ENCODE assay signal across 8 cellular contexts in genomic region chr6:33571637-33572316, GRCh38. TPM values are rescaled to one million over a fixed set of nuclear protein-coding genes. Genes with fewer than 3 reads are reported as not detected.
DNase-seq lines count a peak whose midpoint lies in the region; ATAC-seq and TF ChIP-seq lines count a peak whose summit lies in the region.

No MANE protein-coding gene starts in this region.

- H3K36me3 ChIP-seq in A673 (ENCODE audit: insufficient read depth, low read length, poor library complexity, severe bottlenecking) (peaks cover 12% of the 10 kb centered on the region), HUES64 (ENCODE audit: insufficient read depth, low read length) (peaks cover 24% of the 10 kb centered on the region), mucosa of descending colon (ENCODE audit: low read depth) (peaks cover 6% of the 10 kb centered on the region)

- POLR2A ChIA-PET in A673 (lab: Charles Lee; ENCODE audit: low non-redundant PET): interaction anchor here (0.5 kb wide), 1 partner anchor 138 kb away, joined by 3 read pairs; no protein-coding TSS in a partner anchor

- intact Hi-C loops in A673 (cut with micrococcal nuclease; ENCODE audit: unreplicated experiment) (loop anchor here (10.0 kb wide), 1 partner anchor 147 kb away; the partner anchor contains the start of gene SYNGAP1), mucosa of descending colon (cut with DNase I, micrococcal nuclease) (no loop called here)

- DNase-seq in A673 (ENCODE audit: low spot score) (peak; percentile 68), choroid plexus epithelial cell (ENCODE audit: low read depth) (peak; percentile 15), mucosa of descending colon (no peak), amniotic stem cell (lab: John Stamatoyannopoulos, UW) (no peak), RKO (ENCODE audit: low spot score) (no peak), NCI-H2196 treated with DMSO at 0.1 percent for 48 hours (lab: John Stamatoyannopoulos, UW; ENCODE audit: unreplicated experiment) (no peak)

- H3K4me1 ChIP-seq in A673 (ENCODE audit: insufficient read depth, low read length, poor library complexity, severe bottlenecking): peaks cover 18% of the 10 kb centered on the region
- H3K4me1 ChIP-seq in HUES64 (ENCODE audit: insufficient read depth, low read length): no peaks in the 10 kb centered on the region
- H3K4me1 ChIP-seq in mucosa of descending colon (ENCODE audit: low read depth): peaks cover 5% of the 10 kb centered on the region

- H3K27ac ChIP-seq in A673 (ENCODE audit: low read depth, low read length, poor library complexity, severe bottlenecking) (peak overlapping the region; percentile 75), HUES64 (ENCODE audit: low read depth, low read length) (no peak overlapping the region)

- CTCF ChIA-PET in A673 (lab: Charles Lee): interaction anchor here (0.6 kb wide), 1 partner anchor 8 kb away, joined by 3 read pairs; no protein-coding TSS in a partner anchor

- TF ChIP-seq CTCF in A673 (conservative IDR thresholded peaks at IDR 0.05; ENCODE audit: low read depth, low read length) (no peak), choroid plexus epithelial cell (conservative IDR thresholded peaks at IDR 0.05; ENCODE audit: low read depth, low read length) (no peak), mucosa of descending colon (IDR thresholded peaks at IDR 0.05) (no peak)

- H3K27me3 ChIP-seq in A673 (replicated peaks; ENCODE audit: insufficient read depth, low read depth, low read length, poor library complexity): no peaks in the 10 kb centered on the region
- H3K27me3 ChIP-seq in HUES64 (ENCODE audit: insufficient read depth, low read length): no peaks in the 10 kb centered on the region

- 72% methylated on average over 11 of the region's 11 CpGs for WGBS in HUES64

- ATAC-seq in mucosa of descending colon (peak; percentile 7), HG03469 (IDR thresholded peaks at IDR 0.05; ENCODE audit: unreplicated experiment) (no peak)

- no TSS peak for BruUV-seq in A673 (replicated peaks; lab: Mats Ljungman, UMichigan)

- H3K9ac ChIP-seq in HUES64 (ENCODE audit: low read depth, low read length): peak overlapping the region; percentile 62; the same call in 1 of the 2 replicates

- H3K9me3 ChIP-seq in A673 (ENCODE audit: low read depth, low read length, poor library complexity, severe bottlenecking) (no peaks in the 10 kb centered on the region), HUES64 (ENCODE audit: insufficient read depth, low read depth, low read length) (no peaks in the 10 kb centered on the region), mucosa of descending colon (no peaks in the 10 kb centered on the region)

- H3K4me3 ChIP-seq in A673 (ENCODE audit: low read depth, low read length, poor library complexity, severe bottlenecking) (peak overlapping the region; percentile 56), HUES64 (ENCODE audit: low read length) (peak overlapping the region; percentile 66), choroid plexus epithelial cell (ENCODE audit: low read depth, low read length) (peak overlapping the region; percentile 61), mucosa of descending colon (peak overlapping the region; percentile 18)

RNA-seq across cellular contexts. Expression of gene BAK1, which starts 8.3 kb away (rescaled TPM):
- total RNA-seq in A673 (2021) (26.4 and 27.1 TPM in 2 replicates), mucosa of descending colon (10 to 100 TPM; 57.1 to 97.9 (median 90.5) TPM)
- 36.2 TPM for polyA plus RNA-seq in HUES64 (2013, experiment 1 of 2)
- 35.6 TPM for polyA plus RNA-seq in HUES64 (2013, experiment 2 of 2)

RNA-seq across cellular contexts. Expression of gene ITPR3, which starts 49.3 kb away (rescaled TPM):
- total RNA-seq in A673 (2021): 27.8 and 27.9 TPM in 2 replicates
- 11.4 TPM for polyA plus RNA-seq in HUES64 (2013, experiment 1 of 2)
- polyA plus RNA-seq in HUES64 (2013, experiment 2 of 2): 12.3 TPM
- total RNA-seq in mucosa of descending colon: 100 to 1,000 TPM in 2 of 3 donors, 10 to 100 TPM in 1; 60.2 to 111 (median 103) TPM

Comparison
In these comparisons a context has a peak if more than half of its experiments do, and no peak if none do; other contexts are left out.
1. DNase-seq: peak in A673 (single experiment) and choroid plexus epithelial cell (single experiment); none in mucosa of descending colon (0 of 3), amniotic stem cell (single experiment), RKO (single experiment) and NCI-H2196 treated with DMSO at 0.1 percent for 48 hours (single experiment).
2. Peak in every context shown above with its lines, with median percentiles within 50 percentile points of each other: H3K4me3 ChIP-seq.